23 cellular contexts compared by ENCODE assay signal in genomic region chr11:108576523-108576922, GRCh38. TPM values are rescaled to one million over a fixed set of nuclear protein-coding genes. Genes with fewer than 3 reads are reported as not detected.
A peak's percentile ranks its signal among the peaks of the same experiment; 100 is the strongest.
DNase-seq lines count a peak whose midpoint lies in the region; ATAC-seq, FAIRE-seq and TF ChIP-seq lines count a peak whose summit lies in the region.
"Had no signal": no experiment of that assay in that cellular context is flagged by ENCODE, and none has a peak within 500 bp of the region (broad histone marks: within the 10 kb centered on the region; RNA-seq: fewer than 3 reads in every experiment).

No MANE protein-coding gene starts in this region.

- WGBS in pancreas, 2 donors, result 24 to 35% methylated on average over 1 of the region's 1 CpG

- CTCF ChIA-PET in PC-3 (lab: Charles Lee), result no interaction called here

- TF ChIP-seq CTCF in PC-3 (conservative IDR thresholded peaks at IDR 0.05; ENCODE audit: low read depth, low read length) (no peak), kidney (IDR thresholded peaks at IDR 0.05; ENCODE audit: borderline replicate concordance, extremely low read depth, insufficient read depth) (no peak), pancreas (IDR thresholded peaks at IDR 0.05) (no peak), vagina (IDR thresholded peaks at IDR 0.05) (no peak)

- DNase-seq in PC-3 (peak; percentile 67), kidney (no peak), pancreas (no peak), HT-29 (ENCODE audit: low spot score) (no peak), vagina (ENCODE audit: extremely low spot score in 2 of 2) (no peak), HAP-1 (ENCODE audit: low spot score in 2 of 2) (no peak)
- DNase-seq: 8988T; AML-193; Caco-2; Calu3; CD4-positive, alpha-beta T cell; CD8-positive, alpha-beta T cell; DMS79 treated with DMSO at 0.1 percent for 48 hours; GDM1 had no signal

- H3K36me3 ChIP-seq in PC-3 (ENCODE audit: low read depth, low read length), result peaks cover 7% of the 10 kb centered on the region; the same call in 1 of the 2 replicates
- H3K36me3 ChIP-seq in kidney (ENCODE audit: control insufficient read depth in 1 of 2, insufficient read depth in 2 of 2, low read length in 2 of 2), result no peaks in the 10 kb centered on the region
- H3K36me3 ChIP-seq in pancreas, result no peaks in the 10 kb centered on the region
- H3K36me3 ChIP-seq in vagina, result no peaks in the 10 kb centered on the region
- H3K36me3 ChIP-seq in HAP-1 (replicated peaks), result 0 out of 2 replicates have a peak, but pooled peaks cover 3% of the 10 kb centered on the region
- H3K36me3 ChIP-seq: BLaER1 treated with 17β-estradiol and CSF1 and Interleukin-3, amounts not matched to agents 10 nM and 100 nM had no signal

- ATAC-seq in PC-3 (peak; percentile 51), pancreas (no peak), HG03025 (IDR thresholded peaks at IDR 0.05; ENCODE audit: low FRiP score, unreplicated experiment) (no peak)
- ATAC-seq: A549; CD8-positive, alpha-beta T cell; GM12878 had no signal

- no peak overlapping the region for H3K9ac ChIP-seq in PC-3 (ENCODE audit: low read length)
- H3K9ac ChIP-seq in kidney (ENCODE audit: low read length in 2 of 2), result no peak overlapping the region
- H3K9ac ChIP-seq: BLaER1 treated with 17β-estradiol and CSF1 and Interleukin-3, amounts not matched to agents 10 nM and 100 nM had no signal

- H3K27me3 ChIP-seq in PC-3 (ENCODE audit: low read length), result no peaks in the 10 kb centered on the region
- no peaks in the 10 kb centered on the region for H3K27me3 ChIP-seq in pancreas
- H3K27me3 ChIP-seq in vagina, result no peaks in the 10 kb centered on the region
- no peaks in the 10 kb centered on the region for H3K27me3 ChIP-seq in HAP-1 (ENCODE audit: low read depth)
- H3K27me3 ChIP-seq: BLaER1 treated with 17β-estradiol and CSF1 and Interleukin-3, amounts not matched to agents 10 nM and 100 nM had no signal

- H3K4me3 ChIP-seq in PC-3 (ENCODE audit: low read length) (no peak overlapping the region), kidney (ENCODE audit: low read length in 2 of 2) (no peak overlapping the region), pancreas (no peak overlapping the region), vagina (no peak overlapping the region), HAP-1 (no peak overlapping the region)
- H3K4me3 ChIP-seq: A549; BLaER1 treated with 17β-estradiol and CSF1 and Interleukin-3, amounts not matched to agents 10 nM and 100 nM; GM12878 had no signal

- H3K9me3 ChIP-seq in PC-3 (ENCODE audit: low read length) (no peaks in the 10 kb centered on the region), kidney (ENCODE audit: control insufficient read depth in 1 of 2, low read length in 2 of 2) (no peaks in the 10 kb centered on the region), pancreas (no peaks in the 10 kb centered on the region), vagina (no peaks in the 10 kb centered on the region), HAP-1 (no peaks in the 10 kb centered on the region; the same call in 1 of the 2 replicates)
- H3K9me3 ChIP-seq: Caco-2 had no signal

- intact Hi-C loops in PC-3 (cut with micrococcal nuclease), result no loop called here
- intact Hi-C loops in kidney (cut with DNase I), result no loop called here
- intact Hi-C loops in pancreas (cut with DNase I), result no loop called here
- intact Hi-C loops in vagina (cut with DNase I), result no loop called here

- no peak overlapping the region for H2AFZ ChIP-seq in PC-3 (ENCODE audit: low read length)

- FAIRE-seq in G401.6 (lab: Jason Lieb, UNC) (peak; percentile 42), kidney (lab: Jason Lieb, UNC) (peak; percentile 19), pancreas (lab: Jason Lieb, UNC) (peak; percentile 79)
- FAIRE-seq: A549, D721Med, GM12878, GM12892, GM18507 had no signal

- H4K20me1 ChIP-seq in PC-3 (ENCODE audit: low read length), result no peaks in the 10 kb centered on the region; the same call in 1 of the 2 replicates
- H4K20me1 ChIP-seq: BLaER1 treated with 17β-estradiol and CSF1 and Interleukin-3, amounts not matched to agents 10 nM and 100 nM had no signal

- TF ChIP-seq POLR2A in vagina (IDR thresholded peaks at IDR 0.05), result no peak

- in situ Hi-C loops in HAP-1 (cut with MboI; ENCODE audit: low sequenced_read_pairs), result no loop called here

- POLR2A ChIA-PET in PC-3 (lab: Charles Lee; ENCODE audit: unreplicated experiment), result no interaction called here

- H3K4me1 ChIP-seq in PC-3 (ENCODE audit: insufficient read depth, low read length) (peaks cover 24% of the 10 kb centered on the region), kidney (ENCODE audit: control insufficient read depth in 1 of 2, insufficient read depth in 1 of 2, low read depth in 1 of 2, low read length in 2 of 2) (no peaks in the 10 kb centered on the region), pancreas (no peaks in the 10 kb centered on the region), vagina (no peaks in the 10 kb centered on the region), HAP-1 (no peaks in the 10 kb centered on the region)
- H3K4me1 ChIP-seq: A549 had no signal

- no peak overlapping the region for H3K4me2 ChIP-seq in PC-3 (ENCODE audit: low read length)
- H3K4me2 ChIP-seq: A549; BLaER1 treated with 17β-estradiol and CSF1 and Interleukin-3, amounts not matched to agents 10 nM and 100 nM had no signal

- no peaks in the 10 kb centered on the region for H3F3A ChIP-seq in PC-3 (ENCODE audit: low read length, unreplicated experiment)

- BruUV-seq in PC-3 (replicated peaks; lab: Mats Ljungman, UMichigan), result no TSS peak

- no peaks in the 10 kb centered on the region for H3K9me2 ChIP-seq in PC-3 (replicated peaks; ENCODE audit: low read length)

- H3K79me2 ChIP-seq in PC-3 (ENCODE audit: low read length), result peaks cover 37% of the 10 kb centered on the region

- H3K27ac ChIP-seq in PC-3 (ENCODE audit: low read length), result no peak overlapping the region
- no peak overlapping the region for H3K27ac ChIP-seq in kidney (ENCODE audit: low read depth in 2 of 2, low read length in 2 of 2)
- H3K27ac ChIP-seq in pancreas, result no peak overlapping the region
- H3K27ac ChIP-seq in vagina, result no peak overlapping the region
- H3K27ac ChIP-seq: A549; BLaER1 treated with 17β-estradiol and CSF1 and Interleukin-3, amounts not matched to agents 10 nM and 100 nM; C4-2B had no signal

RNA-seq across cellular contexts. Expression of gene EXPH5, which starts 17.0 kb away (rescaled TPM):
- 13.5 and 14.1 TPM in 2 replicates for total RNA-seq in PC-3 (2014; rRNA removed)
- 9.5 TPM for total RNA-seq in kidney
- polyA plus RNA-seq in kidney (ENCODE audit: insufficient read depth, low read depth, low replicate concordance), result 2.2 TPM
- 1 to 10 TPM; 2.1 to 5.7 (median 4.0) TPM for total RNA-seq in pancreas
- under 1 TPM; 0.70 to 0.87 TPM for polyA plus RNA-seq in pancreas
- total RNA-seq in HT-29 (2014; rRNA removed; shearing (Covaris generic)), result 9.8 and 10.6 TPM in 2 replicates
- total RNA-seq in vagina, result 16.7 TPM
